Comparison of ENCODE assay signal across 22 cellular contexts in the genomic region with DNA sequence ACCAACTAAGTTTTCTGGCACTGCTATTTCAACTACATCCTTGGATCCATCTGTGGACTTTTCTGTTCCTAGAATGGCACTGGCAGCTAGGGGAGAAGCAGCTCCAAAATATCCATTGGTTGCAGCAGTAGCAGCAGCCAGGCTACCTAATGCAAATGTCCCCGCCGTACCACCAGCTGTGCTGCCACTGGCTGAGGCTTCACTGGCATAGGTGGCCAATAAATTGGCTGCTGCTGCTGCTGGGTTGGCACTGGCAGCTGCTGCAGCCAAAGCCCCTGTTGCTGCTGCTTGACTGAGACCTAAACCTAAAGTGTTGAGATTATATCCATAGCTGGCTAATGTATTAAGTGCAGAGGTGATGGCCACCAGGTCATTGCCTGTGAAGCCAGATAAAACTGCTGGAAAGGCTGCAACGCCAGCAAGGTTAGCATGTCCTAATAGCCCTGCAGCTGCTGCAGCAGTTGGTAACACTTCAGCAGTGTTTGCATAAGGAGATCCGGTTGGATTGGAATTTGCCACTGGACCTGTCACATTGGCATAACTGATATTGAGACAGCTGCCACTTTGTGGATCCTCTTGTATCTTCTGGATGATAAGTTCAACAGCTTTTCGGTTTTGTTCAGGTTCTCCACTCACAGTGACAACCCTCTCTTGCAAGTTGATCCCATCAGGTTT.
DNase-seq lines count a peak whose midpoint lies in the region; ATAC-seq and TF ChIP-seq lines count a peak whose summit lies in the region.
"Had no signal": no experiment of that assay in that cellular context is flagged by ENCODE, and none has a peak within 500 bp of the region (broad histone marks: within the 10 kb centered on the region; RNA-seq: fewer than 3 reads in every experiment).

No MANE protein-coding gene starts in this region.

- peak overlapping the region; percentile 19; the same call in 1 of the 2 replicates for H3K27ac ChIP-seq in C4-2B
- H3K27ac ChIP-seq in caudate nucleus (ENCODE audit: low read depth, low read length): no peak overlapping the region
- H3K27ac ChIP-seq: body of pancreas, colonic mucosa, neural progenitor cell, stomach, vagina had no signal

- ATAC-seq in GM18511 (IDR thresholded peaks at IDR 0.05; ENCODE audit: unreplicated experiment): no peak
- no peak for ATAC-seq in GM18498 (IDR thresholded peaks at IDR 0.05; ENCODE audit: unreplicated experiment)
- ATAC-seq: body of pancreas, GM12878 had no signal

- DNase-seq in LHCN-M2 (ENCODE audit: low read depth) (peak; percentile 7), NCI-H2196 treated with DMSO at 0.1 percent for 48 hours (lab: John Stamatoyannopoulos, UW; ENCODE audit: unreplicated experiment) (peak; percentile 66), SHP77 treated with DMSO at 0.1 percent for 48 hours (lab: John Stamatoyannopoulos, UW) (peak; percentile 98), AG20443 (ENCODE audit: low spot score) (no peak), caudate nucleus (lab: John Stamatoyannopoulos, UW) (no peak)
- DNase-seq: activated CD4-positive, CD25-positive, alpha-beta regulatory T cell; activated naive CD8-positive, alpha-beta T cell treated with anti-CD3 and anti-CD28 coated beads for 36 hours; body of pancreas; colonic mucosa; GDM1; hippocampal formation; IMR-90; NCI-H1048; OCI-M1; stomach; T-helper 2 cell had no signal

- TF ChIP-seq CTCF in C4-2B (conservative IDR thresholded peaks at IDR 0.05): no peak

Comparison
In these comparisons a context has a peak if more than half of its experiments do, and no peak if none do; other contexts are left out.
1. DNase-seq: peak in LHCN-M2 (single experiment), NCI-H2196 treated with DMSO at 0.1 percent for 48 hours (single experiment) and SHP77 treated with DMSO at 0.1 percent for 48 hours (single experiment); none in AG20443 (single experiment) and caudate nucleus (0 of 61).